Comparison of ENCODE assay signal across 17 cellular contexts in genomic region chr13:105519766-105520165, GRCh38. TPM values are rescaled to one million over a fixed set of nuclear protein-coding genes. Genes with fewer than 3 reads are reported as not detected.
DNase-seq lines count a peak whose midpoint lies in the region; ATAC-seq and TF ChIP-seq lines count a peak whose summit lies in the region.
"Had no signal": no experiment of that assay in that cellular context is flagged by ENCODE, and none has a peak within 500 bp of the region (broad histone marks: within the 10 kb centered on the region; RNA-seq: fewer than 3 reads in every experiment).

No MANE protein-coding gene starts in this region.

- no peak overlapping the region for H3K4me3 Mint-ChIP-seq in activated T-cell treated with anti-CD3 and anti-CD28 coated beads, Interleukin-2, amount 50 U/mL, for 72 hours
- H3K4me3 Mint-ChIP-seq: CD8-positive, alpha-beta memory T cell; H9 had no signal

- H3K27me3 Mint-ChIP-seq in activated T-cell treated with anti-CD3 and anti-CD28 coated beads, Interleukin-2, amount 50 U/mL, for 72 hours (ENCODE audit: low read depth): no peaks in the 10 kb centered on the region
- H3K27me3 Mint-ChIP-seq: CD8-positive, alpha-beta memory T cell had no signal

- no peaks in the 10 kb centered on the region for H3K36me3 Mint-ChIP-seq in activated T-cell treated with anti-CD3 and anti-CD28 coated beads, Interleukin-2, amount 50 U/mL, for 72 hours (ENCODE audit: insufficient read depth in 2 of 2)
- H3K36me3 Mint-ChIP-seq: CD8-positive, alpha-beta memory T cell had no signal

- peak overlapping the region; percentile 22 for H3K27ac ChIP-seq in brain microvascular endothelial cell
- H3K27ac ChIP-seq: BLaER1 had no signal

- no peaks in the 10 kb centered on the region for H3K9me3 Mint-ChIP-seq in activated T-cell treated with anti-CD3 and anti-CD28 coated beads, Interleukin-2, amount 50 U/mL, for 72 hours

- peak; percentile 3 for DNase-seq in EL
- no peak for DNase-seq in brain microvascular endothelial cell
- DNase-seq in foreskin fibroblast: peak; percentile 11 to 64
- peak; percentile 1 for DNase-seq in smooth muscle cell of the brain vasculature (ENCODE audit: low read depth, low spot score)
- DNase-seq in kidney glomerular epithelial cell (lab: John Stamatoyannopoulos, UW): no peak
- DNase-seq in activated T-cell treated with anti-CD3 and anti-CD28 coated beads, Interleukin-2, amount 50 U/mL, for 72 hours: no peak
- DNase-seq: 8988T; AML-193; Caco-2; CD8-positive, alpha-beta memory T cell; DMS53; GOT3; H9 had no signal

- H3K4me3 ChIP-seq in brain microvascular endothelial cell (ENCODE audit: low read depth, low read length) (no peak overlapping the region), foreskin fibroblast (ENCODE audit: low read depth in 1 of 2, low read length in 2 of 2) (no peak overlapping the region)
- H3K4me3 ChIP-seq: BLaER1, GM12878 had no signal

- no peak for TF ChIP-seq CTCF in brain microvascular endothelial cell (IDR thresholded peaks at IDR 0.05; ENCODE audit: low read depth, low read length, missing control alignments)
- TF ChIP-seq CTCF in foreskin fibroblast (IDR thresholded peaks at IDR 0.05; ENCODE audit: low read depth, low read length): no peak

- no peak overlapping the region for H3K27ac Mint-ChIP-seq in activated T-cell treated with anti-CD3 and anti-CD28 coated beads, Interleukin-2, amount 50 U/mL, for 72 hours
- H3K27ac Mint-ChIP-seq: CD8-positive, alpha-beta memory T cell had no signal

- in situ Hi-C loops in brain microvascular endothelial cell (cut with HindIII; ENCODE audit: low pct_ligation_motif_present, low sequenced_read_pairs): no loop called here

- H3K27me3 ChIP-seq in brain microvascular endothelial cell (replicated peaks): no peaks in the 10 kb centered on the region
- H3K27me3 ChIP-seq: BLaER1 had no signal

- H3K4me1 Mint-ChIP-seq in activated T-cell treated with anti-CD3 and anti-CD28 coated beads, Interleukin-2, amount 50 U/mL, for 72 hours (ENCODE audit: low read depth): no peaks in the 10 kb centered on the region
- H3K4me1 Mint-ChIP-seq: CD8-positive, alpha-beta memory T cell had no signal

- no peaks in the 10 kb centered on the region for H3K36me3 ChIP-seq in brain microvascular endothelial cell (replicated peaks)
- H3K36me3 ChIP-seq: BLaER1 had no signal

- ATAC-seq in GM21529 (IDR thresholded peaks at IDR 0.05; ENCODE audit: unreplicated experiment): no peak
- ATAC-seq in activated T-cell treated with anti-CD3 and anti-CD28 coated beads, Interleukin-2, amount 50 U/mL, for 72 hours (replicated peaks in 1 of 2): no peak
- ATAC-seq: GM12878, HepG2 had no signal

RNA-seq across cellular contexts. Expression of gene DAOA, which starts 53.9 kb away (rescaled TPM):
- total RNA-seq in activated T-cell treated with anti-CD3 and anti-CD28 coated beads, Interleukin-2, amount 50 U/mL, for 72 hours: not detected
- total RNA-seq: Caco-2; CD8-positive, alpha-beta memory T cell; GM12878; H9; HepG2 had no signal

Comparison
In these comparisons a context has a peak if more than half of its experiments do, and no peak if none do; other contexts are left out.
1. DNase-seq: peak in EL (single experiment), foreskin fibroblast (2 of 2) and smooth muscle cell of the brain vasculature (single experiment); none in brain microvascular endothelial cell (single experiment), kidney glomerular epithelial cell (single experiment) and activated T-cell treated with anti-CD3 and anti-CD28 coated beads, Interleukin-2, amount 50 U/mL, for 72 hours (0 of 2).